12 cellular contexts compared by ENCODE assay signal in genomic region chr2:238771193-238771592, GRCh38.
DNase-seq lines count a peak whose midpoint lies in the region; ATAC-seq and TF ChIP-seq lines count a peak whose summit lies in the region.
"Had no signal": no experiment of that assay in that cellular context is flagged by ENCODE, and none has a peak within 500 bp of the region (broad histone marks: within the 10 kb centered on the region; RNA-seq: fewer than 3 reads in every experiment).

No MANE protein-coding gene starts in this region.

- H3K27me3 ChIP-seq in BJ (ENCODE audit: control insufficient read depth, insufficient read depth, low read length) = peaks cover 17% of the 10 kb centered on the region

- CTCF ChIA-PET in BJ (lab: Yijun Ruan, JAX) = interaction anchor here (0.9 to 1.5 kb wide), 3 partner anchors 9 to 18 kb away, joined by 3 to 4 read pairs (median 3); no protein-coding TSS in a partner anchor

- TF ChIP-seq CTCF in BJ (IDR thresholded peaks at IDR 0.05; ENCODE audit: insufficient read depth, low read depth, low read length) (peak; percentile 41), choroid plexus epithelial cell (conservative IDR thresholded peaks at IDR 0.05; ENCODE audit: low read depth, low read length) (peak; percentile 53)

- no peak for ATAC-seq in HG02981 (IDR thresholded peaks at IDR 0.05; ENCODE audit: unreplicated experiment)
- ATAC-seq: activated T-cell treated with anti-CD3 and anti-CD28 coated beads, Interleukin-2, amount 50 U/mL, for 4 hours; naive thymus-derived CD8-positive, alpha-beta T cell had no signal

- POLR2A ChIA-PET in BJ (lab: Charles Lee) = no interaction called here

- no peaks in the 10 kb centered on the region for H3K36me3 ChIP-seq in BJ (ENCODE audit: control insufficient read depth, insufficient read depth, low read length)

- no peak overlapping the region for H3K4me3 ChIP-seq in BJ (ENCODE audit: low read depth, low read length)
- H3K4me3 ChIP-seq in choroid plexus epithelial cell (ENCODE audit: low read depth, low read length) = no peak overlapping the region

- no peak for DNase-seq in BJ (ENCODE audit: low read depth)
- DNase-seq in M059J (ENCODE audit: low read depth) = peak; percentile 22
- DNase-seq in choroid plexus epithelial cell (ENCODE audit: low read depth) = peak; percentile 48
- peak; percentile 8 for DNase-seq in myocyte (ENCODE audit: low read depth)
- DNase-seq in NCI-H226 = no peak
- no peak for DNase-seq in GM19238 (ENCODE audit: insufficient read length, low spot score)
- DNase-seq in NCI-H2196 treated with DMSO at 0.1 percent for 48 hours (lab: John Stamatoyannopoulos, UW; ENCODE audit: unreplicated experiment) = no peak
- DNase-seq: activated T-cell treated with anti-CD3 and anti-CD28 coated beads, Interleukin-2, amount 50 U/mL, for 4 hours; cortex of kidney; naive thymus-derived CD8-positive, alpha-beta T cell; stimulated activated CD4-positive, alpha-beta T cell treated with anti-CD3 and anti-CD28 coated beads, Interleukin-4, amount 100 ng/mL, for 4 hours had no signal

Comparison
In these comparisons a context has a peak if more than half of its experiments do, and no peak if none do; other contexts are left out.
1. DNase-seq: peak in M059J (single experiment), choroid plexus epithelial cell (single experiment) and myocyte (single experiment); none in BJ (single experiment), NCI-H226 (single experiment), GM19238 (single experiment) and NCI-H2196 treated with DMSO at 0.1 percent for 48 hours (single experiment).